Comparison of ENCODE assay signal across 8 cellular contexts in the genomic region with DNA sequence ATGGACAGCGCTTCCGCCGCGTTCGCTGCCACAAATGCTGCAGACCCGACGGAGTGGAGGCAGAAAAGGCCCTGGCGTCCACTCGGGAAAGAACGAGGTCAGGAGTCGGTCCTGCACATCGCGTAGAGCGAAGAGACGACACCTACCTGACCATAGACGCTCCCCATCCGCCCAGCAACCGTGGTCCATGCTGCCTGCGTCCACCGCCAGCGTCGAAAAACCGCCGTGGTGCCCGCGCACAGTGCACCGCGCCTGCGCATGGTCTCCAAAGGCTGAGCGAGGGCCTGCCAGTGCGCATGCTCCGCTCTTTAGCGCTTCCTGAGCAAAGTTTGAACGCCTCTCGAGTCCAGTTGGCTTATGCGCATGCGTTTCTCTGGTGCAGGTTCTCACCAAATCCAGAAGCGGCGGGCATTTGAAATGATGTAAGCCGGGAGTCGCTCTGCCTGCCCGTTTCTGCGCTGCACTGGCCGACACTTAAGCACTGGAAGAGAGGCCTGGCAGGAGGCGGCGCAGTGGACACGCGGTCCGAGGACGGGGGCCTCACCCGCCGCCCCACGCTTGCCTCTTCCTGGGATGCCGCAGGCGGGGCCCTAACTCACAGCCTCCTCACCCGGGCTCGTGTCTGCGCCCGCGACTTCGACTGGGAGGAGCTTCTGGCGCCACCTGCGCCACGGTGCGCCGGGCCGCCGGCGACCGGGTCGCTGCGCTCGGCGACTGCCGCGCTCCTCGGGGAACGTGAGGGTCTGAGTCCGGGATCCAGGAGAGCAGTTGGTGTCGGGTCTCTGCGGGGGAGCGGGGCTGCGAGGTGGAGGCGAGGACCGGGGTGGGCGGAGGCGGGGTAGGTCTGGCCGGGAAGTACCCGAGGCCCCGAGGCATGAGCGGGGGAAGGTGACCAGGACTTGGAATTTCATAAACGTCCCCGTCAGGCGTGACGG. TPM values are rescaled to one million over a fixed set of nuclear protein-coding genes. Genes with fewer than 3 reads are reported as not detected.
A peak's percentile ranks its signal among the peaks of the same experiment; 100 is the strongest.
DNase-seq lines count a peak whose midpoint lies in the region; ATAC-seq and TF ChIP-seq lines count a peak whose summit lies in the region.

A gene with protein sequence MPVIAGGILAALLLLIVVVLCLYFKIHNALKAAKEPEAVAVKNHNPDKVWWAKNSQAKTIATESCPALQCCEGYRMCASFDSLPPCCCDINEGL (minus strand): TSS at position 243 of the 935 bp plus-strand sequence. CDS start 29,066 bp downstream, outside the sequence.

- no CpG with 5 or more reads among the region's 95 CpGs for WGBS in trophoblast cell (ENCODE audit: extremely low coverage, insufficient coverage, insufficient read length)

- peaks cover 8% of the 10 kb centered on the region; the same call in 1 of the 3 replicates for H3K9me3 Mint-ChIP-seq in GM23338
- peaks cover 2% of the 10 kb centered on the region for H3K9me3 Mint-ChIP-seq in activated naive CD4-positive, alpha-beta T cell treated with anti-CD3 and anti-CD28 coated beads, Interleukin-2, amount 10 ng/mL, durations not matched to agents 7 days and 5 days
- H3K9me3 Mint-ChIP-seq in type B pancreatic cell: no peaks in the 10 kb centered on the region

- TF ChIP-seq CTCF in GM23338 (conservative IDR thresholded peaks at IDR 0.05; ENCODE audit: low read depth in 2 of 2) (0 out of 4 replicates have a peak, but pooled peaks of 1 of the 2 experiments have one; percentile 11), type B pancreatic cell (conservative IDR thresholded peaks at IDR 0.05) (no peak)

- no peak within 1 kb of the TSS for H3K14ac ChIP-seq in trophoblast cell (ENCODE audit: low read length)

- peak within 1 kb of the TSS; percentile 83 for H2AFZ ChIP-seq in GM23338
- no peak within 1 kb of the TSS for H2AFZ ChIP-seq in trophoblast cell (ENCODE audit: insufficient read depth, low read length, poor library complexity)

- H3K27ac ChIP-seq in GM23338 (ENCODE audit: low read depth) (peak within 1 kb of the TSS; percentile 65; the same call in 1 of the 2 replicates), trophoblast cell (ENCODE audit: low read depth, low read length) (no peak within 1 kb of the TSS)

- no peak within 1 kb of the TSS for H4K12ac ChIP-seq in trophoblast cell (ENCODE audit: low read depth, low read length)

- H3K79me2 ChIP-seq in GM23338 (replicated peaks; ENCODE audit: insufficient read depth) (peaks cover 30% of the 10 kb centered on the region), trophoblast cell (ENCODE audit: control insufficient read depth, insufficient read depth, low read length, poor library complexity) (no peaks in the 10 kb centered on the region)

- H2BK120ac ChIP-seq in trophoblast cell (ENCODE audit: insufficient read depth, low read length, poor library complexity): no peak within 1 kb of the TSS

- H3K27me3 ChIP-seq in GM23338 (ENCODE audit: insufficient read depth) (peaks cover 20% of the 10 kb centered on the region; the same call in 1 of the 2 replicates), trophoblast cell (ENCODE audit: insufficient read depth, low read length) (no peaks in the 10 kb centered on the region)

- in situ Hi-C loops in SK-MEL-5 (cut with HindIII; ENCODE audit: low pct_unique_long_range_greater_than_20kb, low sequenced_read_pairs): no loop called here

- H3K27ac Mint-ChIP-seq in GM23338: no peak within 1 kb of the TSS; the same call in 1 of the 2 replicates
- H3K27ac Mint-ChIP-seq in activated naive CD4-positive, alpha-beta T cell treated with anti-CD3 and anti-CD28 coated beads, Interleukin-2, amount 10 ng/mL, durations not matched to agents 7 days and 5 days: peak within 1 kb of the TSS; percentile 92
- H3K27ac Mint-ChIP-seq in type B pancreatic cell: no peak within 1 kb of the TSS

- peaks cover 52% of the 10 kb centered on the region for H3K4me1 Mint-ChIP-seq in GM23338
- peaks cover 36% of the 10 kb centered on the region for H3K4me1 Mint-ChIP-seq in activated naive CD4-positive, alpha-beta T cell treated with anti-CD3 and anti-CD28 coated beads, Interleukin-2, amount 10 ng/mL, durations not matched to agents 7 days and 5 days
- H3K4me1 Mint-ChIP-seq in type B pancreatic cell (ENCODE audit: unreplicated experiment): no peaks in the 10 kb centered on the region

- no peak within 1 kb of the TSS for H3K23ac ChIP-seq in trophoblast cell (ENCODE audit: low read length)

- no peaks in the 10 kb centered on the region for H3K79me1 ChIP-seq in trophoblast cell (ENCODE audit: low read length)

- no peaks in the 10 kb centered on the region for H3K9me2 ChIP-seq in GM23338 (ENCODE audit: insufficient read depth)

- peak; percentile 99 for DNase-seq in EH (ENCODE audit: low read depth)
- DNase-seq in GM23338 (ENCODE audit: low spot score): peak; percentile 98
- peak; percentile 92 for DNase-seq in LoVo (ENCODE audit: low spot score)
- DNase-seq in SK-MEL-5 (ENCODE audit: low read depth, low spot score): peak; percentile 95
- DNase-seq in activated naive CD4-positive, alpha-beta T cell treated with anti-CD3 and anti-CD28 coated beads, Interleukin-2, amount 10 ng/mL, durations not matched to agents 7 days and 5 days: peak; percentile 96
- peak; percentile 99 for DNase-seq in glomerular visceral epithelial cell (ENCODE audit: extremely low spot score)
- DNase-seq in trophoblast cell: peak; percentile 96 to 97
- DNase-seq in type B pancreatic cell (ENCODE audit: extremely low spot score, unreplicated experiment): no peak

- no peak within 1 kb of the TSS for H2BK12ac ChIP-seq in trophoblast cell (ENCODE audit: low read length)

- H3K9me3 ChIP-seq in trophoblast cell (ENCODE audit: insufficient read depth, low read depth, low read length): no peaks in the 10 kb centered on the region

- H3K36me3 ChIP-seq in GM23338 (ENCODE audit: insufficient read depth): no peaks in the 10 kb centered on the region
- no peaks in the 10 kb centered on the region for H3K36me3 ChIP-seq in trophoblast cell (ENCODE audit: control insufficient read depth in 1 of 2, insufficient read depth in 2 of 2, low read length in 2 of 2)

- H3K4me3 Mint-ChIP-seq in GM23338: peak within 1 kb of the TSS; percentile 74
- peak within 1 kb of the TSS; percentile 78 for H3K4me3 Mint-ChIP-seq in activated naive CD4-positive, alpha-beta T cell treated with anti-CD3 and anti-CD28 coated beads, Interleukin-2, amount 10 ng/mL, durations not matched to agents 7 days and 5 days
- peak within 1 kb of the TSS; percentile 80 for H3K4me3 Mint-ChIP-seq in type B pancreatic cell

- H3K27me3 Mint-ChIP-seq in GM23338 (ENCODE audit: insufficient read depth, low read depth, poor library complexity) (peaks cover 23% of the 10 kb centered on the region), type B pancreatic cell (peaks cover 46% of the 10 kb centered on the region)
- H3K27me3 Mint-ChIP-seq in activated naive CD4-positive, alpha-beta T cell treated with anti-CD3 and anti-CD28 coated beads, Interleukin-2, amount 10 ng/mL, durations not matched to agents 7 days and 5 days: peaks cover 5% of the 10 kb centered on the region

- H4K20me1 ChIP-seq in GM23338 (replicated peaks; ENCODE audit: insufficient read depth): 0 out of 2 replicates have a peak, but pooled peaks cover under 1% of the 10 kb centered on the region

- no peak within 1 kb of the TSS for H2AK5ac ChIP-seq in trophoblast cell (ENCODE audit: low read length)

- H4K91ac ChIP-seq in trophoblast cell (ENCODE audit: low read depth, low read length): no peak within 1 kb of the TSS

- CTCF ChIA-PET in activated naive CD4-positive, alpha-beta T cell treated with anti-CD3 and anti-CD28 coated beads, Interleukin-2, amount 10 ng/mL, durations not matched to agents 7 days and 5 days (lab: Charles Lee): no interaction called here

- peaks cover 16% of the 10 kb centered on the region; the same call in 2 of the 3 replicates for H3K36me3 Mint-ChIP-seq in GM23338 (ENCODE audit: low read depth)
- peaks cover 22% of the 10 kb centered on the region for H3K36me3 Mint-ChIP-seq in activated naive CD4-positive, alpha-beta T cell treated with anti-CD3 and anti-CD28 coated beads, Interleukin-2, amount 10 ng/mL, durations not matched to agents 7 days and 5 days
- H3K36me3 Mint-ChIP-seq in type B pancreatic cell: no peaks in the 10 kb centered on the region

- peak within 1 kb of the TSS; percentile 60 for H3K4me3 ChIP-seq in GM23338
- peak within 1 kb of the TSS; percentile 39 for H3K4me3 ChIP-seq in trophoblast cell (ENCODE audit: low read depth, low read length)

- H3K9ac ChIP-seq in trophoblast cell (ENCODE audit: low read length): no peak within 1 kb of the TSS

- H3K4me1 ChIP-seq in GM23338 (ENCODE audit: insufficient read depth) (peaks cover 32% of the 10 kb centered on the region), trophoblast cell (ENCODE audit: control insufficient read depth in 1 of 2, insufficient read depth in 2 of 2, low read length in 2 of 2) (no peaks in the 10 kb centered on the region)

- H3K18ac ChIP-seq in trophoblast cell (ENCODE audit: low read length): no peak within 1 kb of the TSS

- peaks cover 4% of the 10 kb centered on the region for H3F3A ChIP-seq in GM23338 (replicated peaks; ENCODE audit: low read depth)

- H4K8ac ChIP-seq in trophoblast cell (ENCODE audit: low read depth, low read length): no peak within 1 kb of the TSS

- no peak within 1 kb of the TSS for H2BK5ac ChIP-seq in trophoblast cell (ENCODE audit: low read depth, low read length, poor library complexity)

- H3K4ac ChIP-seq in trophoblast cell (ENCODE audit: low read depth, low read length): no peak within 1 kb of the TSS

- H3K4me2 ChIP-seq in GM23338: peak within 1 kb of the TSS; percentile 89
- peak within 1 kb of the TSS; percentile 56 for H3K4me2 ChIP-seq in trophoblast cell (ENCODE audit: low read length)

- ATAC-seq in GM23338: peak; percentile 61

TF ChIP-seq in GM23338, 12 proteins besides CTCF, POLR2A, EP300 and RAD21 (continues in another document):
- TF ChIP-seq EZH2 (IDR thresholded peaks at IDR 0.05; ENCODE audit: low read depth, unreplicated experiment): no peak

RNA-seq across cellular contexts. Expression of the gene that starts here (rescaled TPM):
- total RNA-seq in GM23338 (2014; rRNA removed; shearing (Covaris generic)): 6.5 and 10.9 TPM in 2 replicates
- polyA plus RNA-seq in GM23338 (2016; fragmentation: Nextera tagmentation; extraction: Ambion mirVana): 14.5 and 14.8 TPM in 2 replicates
- 0.45 TPM in 1 of 2 replicates, not detected in the other for total RNA-seq in SK-MEL-5 (2014; rRNA removed; shearing (Covaris generic))
- 0.44 and 1.2 TPM in 2 replicates for polyA plus RNA-seq in SK-MEL-5 (2015; cell fraction: cytosol; rRNA removed)
- polyA plus RNA-seq in SK-MEL-5 (2015; cell fraction: nucleus; rRNA removed): 2.7 and 6.1 TPM in 2 replicates
- polyA plus RNA-seq in trophoblast cell (2013): 0.21 and 0.25 TPM in 2 replicates
- total RNA-seq in type B pancreatic cell (ENCODE audit: low replicate concordance): 1.2 TPM in 1 of 2 replicates, not detected in the other
